ENCODE assay signal across 8 cellular contexts in genomic region chr20:62141397-62142251, GRCh38. TPM values are rescaled to one million over a fixed set of nuclear protein-coding genes. Genes with fewer than 3 reads are reported as not detected.
DNase-seq lines count a peak whose midpoint lies in the region; TF ChIP-seq lines count a peak whose summit lies in the region.

No MANE protein-coding gene starts in this region.

- peaks cover 23 to 58% of the 10 kb centered on the region in 2 donors for H3K36me3 Mint-ChIP-seq in CD4-positive, alpha-beta memory T cell

- POLR2A ChIA-PET in CD4-positive, alpha-beta memory T cell (lab: Charles Lee; ENCODE audit: partially characterized antibody) = interaction anchor here (1.0 to 5.7 kb wide), 9 partner anchors 8 to 652 kb away, joined by 3 to 115 read pairs (median 5); partner anchors contain the start of genes LSM14B, MTG2, RPS21 and TAF4

- peak overlapping the region; percentile 91 to 98 (median 92) for H3K4me3 Mint-ChIP-seq in CD4-positive, alpha-beta memory T cell

- in situ Hi-C loops in HAP-1 (cut with MboI; ENCODE audit: low sequenced_read_pairs) = no loop called here

- H3K36me3 ChIP-seq in CD4-positive, alpha-beta memory T cell (ENCODE audit: insufficient read depth, low read length) = peaks cover 39% of the 10 kb centered on the region
- H3K36me3 ChIP-seq in HAP-1 (replicated peaks) = peaks cover 52% of the 10 kb centered on the region

- no peaks in the 10 kb centered on the region for H3K27me3 ChIP-seq in CD4-positive, alpha-beta memory T cell (ENCODE audit: insufficient read depth, low read length)
- H3K27me3 ChIP-seq in HAP-1 (ENCODE audit: low read depth) = no peaks in the 10 kb centered on the region

- H3K4me1 Mint-ChIP-seq in CD4-positive, alpha-beta memory T cell = peaks cover 40 to 70% (median 50%) of the 10 kb centered on the region in 4 donors

- peaks cover 37% of the 10 kb centered on the region for H3K4me1 ChIP-seq in CD4-positive, alpha-beta memory T cell (ENCODE audit: insufficient read depth, low read length)
- peaks cover 15% of the 10 kb centered on the region for H3K4me1 ChIP-seq in HAP-1

- peak; percentile 60 for TF ChIP-seq CTCF in VCaP (conservative IDR thresholded peaks at IDR 0.05)

- peak overlapping the region; percentile 4 to 62 for H3K4me3 ChIP-seq in CD4-positive, alpha-beta memory T cell (ENCODE audit: low read length in 2 of 2)
- H3K4me3 ChIP-seq in HAP-1 = peak overlapping the region; percentile 72

- peak; percentile 22 to 69 (median 29) for DNase-seq in CD4-positive, alpha-beta memory T cell
- DNase-seq in HAP-1 (ENCODE audit: low spot score in 2 of 2) = peak; percentile 35 to 53
- DNase-seq in fibroblast of peridontal ligament (ENCODE audit: extremely low read depth) = peak; percentile 59
- DNase-seq in pons (ENCODE audit: low spot score) = peak; percentile 39
- no peak for DNase-seq in posterior vena cava (ENCODE audit: low spot score)
- no peak for DNase-seq in cerebellar nuclear complex (lab: John Stamatoyannopoulos, UW)
- DNase-seq in epidermal melanocyte (ENCODE audit: insufficient read length, low spot score) = no peak

- no peaks in the 10 kb centered on the region for H3K9me3 ChIP-seq in CD4-positive, alpha-beta memory T cell (ENCODE audit: control insufficient read depth in 1 of 2, low read length in 2 of 2)
- H3K9me3 ChIP-seq in HAP-1 = no peaks in the 10 kb centered on the region

- peak overlapping the region; percentile 66 for H3K27ac ChIP-seq in CD4-positive, alpha-beta memory T cell (ENCODE audit: low read depth, low read length)
- H3K27ac ChIP-seq in VCaP = peak overlapping the region; percentile 99

- H3K27ac Mint-ChIP-seq in CD4-positive, alpha-beta memory T cell = peak overlapping the region; percentile 94 to 96 (median 95)

- CTCF ChIA-PET in CD4-positive, alpha-beta memory T cell (lab: Charles Lee; ENCODE audit: partially characterized antibody) = interaction anchor here (1.2 to 1.9 kb wide), 7 partner anchors 11 to 131 kb away, joined by 3 to 18 read pairs (median 5); no protein-coding TSS in a partner anchor

- peaks cover 0 to 2% (median 0%) of the 10 kb centered on the region in 8 donors for H3K9me3 Mint-ChIP-seq in CD4-positive, alpha-beta memory T cell

- H3K27me3 Mint-ChIP-seq in CD4-positive, alpha-beta memory T cell = no peaks in the 10 kb centered on the region

- intact Hi-C loops in CD4-positive, alpha-beta memory T cell (cut with micrococcal nuclease) = no loop called here
- intact Hi-C loops in posterior vena cava (cut with DNase I) = loop anchor here (2.0 to 5.0 kb wide), 2 partner anchors 75 to 124 kb away; no protein-coding TSS in a partner anchor

RNA-seq across cellular contexts. Expression of gene PSMA7, which starts 1.6 kb away (rescaled TPM):
- total RNA-seq in CD4-positive, alpha-beta memory T cell = 100 to 1,000 TPM; 182 to 190 TPM
- 100 to 1,000 TPM; 437 to 598 TPM for polyA plus RNA-seq in CD4-positive, alpha-beta memory T cell
- total RNA-seq in posterior vena cava = 100 to 1,000 TPM; 179 to 194 TPM

RNA-seq across cellular contexts. Expression of gene SS18L1, which starts 1.9 kb away (rescaled TPM):
- total RNA-seq in CD4-positive, alpha-beta memory T cell = 10 to 100 TPM; 22.7 to 24.8 TPM
- polyA plus RNA-seq in CD4-positive, alpha-beta memory T cell = 1 to 10 TPM in 1 of 2 donors, under 1 TPM in 1; 0.71 to 1.4 TPM
- 10 to 100 TPM in 1 of 2 donors, 1 to 10 TPM in 1; 9.7 to 10.3 TPM for total RNA-seq in posterior vena cava

RNA-seq across cellular contexts. Expression of gene LSM14B, which starts 19.3 kb away (rescaled TPM):
- total RNA-seq in CD4-positive, alpha-beta memory T cell = 10 to 100 TPM; 48.5 to 50.3 TPM
- 1 to 10 TPM in 1 of 2 donors, under 1 TPM in 1; 0.78 to 1.2 TPM for polyA plus RNA-seq in CD4-positive, alpha-beta memory T cell
- total RNA-seq in posterior vena cava = 10 to 100 TPM; 24.4 to 26.3 TPM

RNA-seq across cellular contexts. Expression of gene MTG2, which starts 41.2 kb away (rescaled TPM):
- total RNA-seq in CD4-positive, alpha-beta memory T cell = 10 to 100 TPM; 48.5 to 50.7 TPM
- 10 to 100 TPM; 15.9 to 23.9 TPM for polyA plus RNA-seq in CD4-positive, alpha-beta memory T cell
- total RNA-seq in posterior vena cava = 10 to 100 TPM; 19.8 to 23.8 TPM

Comparison
In these comparisons a context has a peak if more than half of its experiments do, and no peak if none do; other contexts are left out.
1. DNase-seq: peak in CD4-positive, alpha-beta memory T cell (5 of 5), HAP-1 (2 of 2), fibroblast of peridontal ligament (single experiment) and pons (single experiment); none in posterior vena cava (single experiment), cerebellar nuclear complex (0 of 2) and epidermal melanocyte (single experiment).